Comparison of ENCODE assay signal across 23 cellular contexts in genomic region chr1:202172015-202172355, GRCh38. TPM values are rescaled to one million over a fixed set of nuclear protein-coding genes. Genes with fewer than 3 reads are reported as not detected.
DNase-seq lines count a peak whose midpoint lies in the region; ATAC-seq and TF ChIP-seq lines count a peak whose summit lies in the region.
"Had no signal": no experiment of that assay in that cellular context is flagged by ENCODE, and none has a peak within 500 bp of the region (broad histone marks: within the 10 kb centered on the region; RNA-seq: fewer than 3 reads in every experiment).

No MANE protein-coding gene starts in this region.

- no peaks in the 10 kb centered on the region for H3K36me3 ChIP-seq in SK-N-SH (replicated peaks in 1 of 2; ENCODE audit: control insufficient read depth in 1 of 2, insufficient read depth in 2 of 2, low read length in 1 of 2)
- no peaks in the 10 kb centered on the region for H3K36me3 ChIP-seq in HEK293 (ENCODE audit: control insufficient read depth in 2 of 2, insufficient read depth in 1 of 2, low read length in 2 of 2)
- H3K36me3 ChIP-seq: ascending aorta, uterus had no signal

- no peak overlapping the region for H3K4me3 ChIP-seq in SK-N-SH (ENCODE audit: low read depth in 2 of 2, low read length in 1 of 2)
- H3K4me3 ChIP-seq in HEK293 (ENCODE audit: low read depth, low read length) = no peak overlapping the region
- no peak overlapping the region for H3K4me3 ChIP-seq in coronary artery
- H3K4me3 ChIP-seq: ascending aorta, SK-N-MC, uterus had no signal

- no peaks in the 10 kb centered on the region for H3K27me3 ChIP-seq in SK-N-SH (ENCODE audit: insufficient read depth)
- H3K27me3 ChIP-seq: ascending aorta, uterus had no signal

- no peaks in the 10 kb centered on the region for H3K9me3 Mint-ChIP-seq in activated CD8-positive, alpha-beta T cell treated with anti-CD3 and anti-CD28 coated beads, Interleukin-2, amount 10 ng/mL, durations not matched to agents 7 days and 5 days (ENCODE audit: insufficient read depth)
- H3K9me3 Mint-ChIP-seq in stimulated activated effector memory CD8-positive, alpha-beta T cell treated with anti-CD3 and anti-CD28 coated beads, Interleukin-12 subunit alpha, Interleukin-12 subunit beta, amount 100 ng/mL, for 72 hours = no peaks in the 10 kb centered on the region
- H3K9me3 Mint-ChIP-seq: CD14-positive monocyte; central memory CD8-positive, alpha-beta T cell; nephron progenitor cell had no signal

- DNase-seq in SK-N-SH (no peak), HuH-7.5 (ENCODE audit: low spot score) (no peak), coronary artery (ENCODE audit: low spot score) (no peak)
- peak; percentile 41 for DNase-seq in activated CD8-positive, alpha-beta T cell treated with anti-CD3 and anti-CD28 coated beads, Interleukin-2, amount 10 ng/mL, durations not matched to agents 7 days and 5 days
- no peak for DNase-seq in stimulated activated effector memory CD8-positive, alpha-beta T cell treated with anti-CD3 and anti-CD28 coated beads, Interleukin-12 subunit alpha, Interleukin-12 subunit beta, amount 100 ng/mL, for 72 hours (ENCODE audit: low spot score in 2 of 2)
- DNase-seq: DMS53, NCI-H524, nephron progenitor cell, posterior cingulate gyrus, T1000, uterus had no signal

- H3K9ac ChIP-seq in SK-N-SH = no peak overlapping the region

- H3K9me3 ChIP-seq in SK-N-SH (no peaks in the 10 kb centered on the region), HEK293 (ENCODE audit: control insufficient read depth, insufficient read depth, low read depth, low read length) (no peaks in the 10 kb centered on the region)
- H3K9me3 ChIP-seq: ascending aorta, uterus had no signal

- no peaks in the 10 kb centered on the region for H3K79me2 ChIP-seq in SK-N-SH (ENCODE audit: insufficient read depth)

- ATAC-seq in SK-N-SH treated with all-trans-retinoic acid at 6 μM for 48 hours (peak; percentile 10; the same call in 2 of the 3 replicates), GM18907 (IDR thresholded peaks at IDR 0.05; ENCODE audit: unreplicated experiment) (no peak)
- ATAC-seq in activated CD8-positive, alpha-beta T cell treated with anti-CD3 and anti-CD28 coated beads, Interleukin-2, amount 10 ng/mL, durations not matched to agents 7 days and 5 days = peak; percentile 54
- ATAC-seq in stimulated activated effector memory CD8-positive, alpha-beta T cell treated with anti-CD3 and anti-CD28 coated beads, Interleukin-12 subunit alpha, Interleukin-12 subunit beta, amount 100 ng/mL, for 72 hours = peak; percentile 57

- CTCF ChIA-PET in SK-N-SH (lab: Yijun Ruan, JAX) (interaction anchor here (3.8 kb wide), 1 partner anchor 14 kb away, joined by 16 read pairs; no protein-coding TSS in a partner anchor), HEK293 (lab: Yijun Ruan, JAX) (no interaction called here)
- CTCF ChIA-PET in activated CD8-positive, alpha-beta T cell treated with anti-CD3 and anti-CD28 coated beads, Interleukin-2, amount 10 ng/mL, durations not matched to agents 7 days and 5 days (lab: Charles Lee) = interaction anchor here (0.8 to 2.9 kb wide), 3 partner anchors 11 to 21 kb away, joined by 3 to 30 read pairs (median 20); partner anchors contain the start of gene PTPN7

- no peak overlapping the region for H2AFZ ChIP-seq in SK-N-SH (ENCODE audit: low read depth)

- POLR2A ChIA-PET in SK-N-SH (lab: Yijun Ruan, JAX) (no interaction called here), HEK293 (lab: Yijun Ruan, JAX) (no interaction called here)
- POLR2A ChIA-PET in activated CD8-positive, alpha-beta T cell treated with anti-CD3 and anti-CD28 coated beads, Interleukin-2, amount 10 ng/mL, durations not matched to agents 7 days and 5 days (lab: Charles Lee) = interaction anchor here (2.6 kb wide), 1 partner anchor 11 kb away, joined by 15 read pairs; the partner anchor contains the start of gene PTPN7

- no peaks in the 10 kb centered on the region for H3K9me2 ChIP-seq in SK-N-SH

- no peaks in the 10 kb centered on the region for H3F3A ChIP-seq in SK-N-SH (replicated peaks; ENCODE audit: insufficient read depth)

- no peak overlapping the region for H3K27ac Mint-ChIP-seq in activated CD8-positive, alpha-beta T cell treated with anti-CD3 and anti-CD28 coated beads, Interleukin-2, amount 10 ng/mL, durations not matched to agents 7 days and 5 days
- no peak overlapping the region for H3K27ac Mint-ChIP-seq in stimulated activated effector memory CD8-positive, alpha-beta T cell treated with anti-CD3 and anti-CD28 coated beads, Interleukin-12 subunit alpha, Interleukin-12 subunit beta, amount 100 ng/mL, for 72 hours
- H3K27ac Mint-ChIP-seq: CD14-positive monocyte, nephron progenitor cell had no signal

- no peaks in the 10 kb centered on the region for H3K27me3 Mint-ChIP-seq in activated CD8-positive, alpha-beta T cell treated with anti-CD3 and anti-CD28 coated beads, Interleukin-2, amount 10 ng/mL, durations not matched to agents 7 days and 5 days (ENCODE audit: low read depth)
- H3K27me3 Mint-ChIP-seq: central memory CD8-positive, alpha-beta T cell had no signal

- H3K4me1 ChIP-seq in SK-N-SH (ENCODE audit: control insufficient read depth in 1 of 2, insufficient read depth in 2 of 2, low read depth in 1 of 2, low read length in 1 of 2) (peaks cover 0 to 36% of the 10 kb centered on the region in 2 experiments; a peak in 1 of 4 replicates), HEK293 (ENCODE audit: control insufficient read depth, insufficient read depth, low read length) (no peaks in the 10 kb centered on the region)
- H3K4me1 ChIP-seq: ascending aorta, uterus had no signal

- WGBS in SK-N-SH (ENCODE audit: low lambda C conversion rate) = no CpG with 5 or more reads among the region's 5 CpGs

- no peak for TF ChIP-seq CTCF in SK-N-SH (IDR thresholded peaks at IDR 0.05)
- TF ChIP-seq CTCF in HEK293 (tag by site-specific recombination; IDR thresholded peaks at IDR 0.05) = no peak
- TF ChIP-seq CTCF in coronary artery (IDR thresholded peaks at IDR 0.05) = no peak

- H3K4me1 Mint-ChIP-seq in activated CD8-positive, alpha-beta T cell treated with anti-CD3 and anti-CD28 coated beads, Interleukin-2, amount 10 ng/mL, durations not matched to agents 7 days and 5 days (ENCODE audit: low read depth) = peaks cover 12% of the 10 kb centered on the region
- H3K4me1 Mint-ChIP-seq in stimulated activated effector memory CD8-positive, alpha-beta T cell treated with anti-CD3 and anti-CD28 coated beads, Interleukin-12 subunit alpha, Interleukin-12 subunit beta, amount 100 ng/mL, for 72 hours = peaks cover 12% of the 10 kb centered on the region
- H3K4me1 Mint-ChIP-seq: CD14-positive monocyte; central memory CD8-positive, alpha-beta T cell had no signal

- no peak for TF ChIP-seq RAD21 in SK-N-SH (IDR thresholded peaks at IDR 0.05; ENCODE audit: low read length)

- H3K36me3 Mint-ChIP-seq in activated CD8-positive, alpha-beta T cell treated with anti-CD3 and anti-CD28 coated beads, Interleukin-2, amount 10 ng/mL, durations not matched to agents 7 days and 5 days (ENCODE audit: low read depth) = no peaks in the 10 kb centered on the region
- H3K36me3 Mint-ChIP-seq in stimulated activated effector memory CD8-positive, alpha-beta T cell treated with anti-CD3 and anti-CD28 coated beads, Interleukin-12 subunit alpha, Interleukin-12 subunit beta, amount 100 ng/mL, for 72 hours = no peaks in the 10 kb centered on the region
- H3K36me3 Mint-ChIP-seq: CD14-positive monocyte had no signal

- no peak overlapping the region for H3K4me2 ChIP-seq in SK-N-SH

- TF ChIP-seq EP300 in SK-N-SH (IDR thresholded peaks at IDR 0.05; ENCODE audit: borderline replicate concordance in 1 of 2, low read depth in 1 of 2, low read length in 1 of 2) = no peak

- H3K27ac ChIP-seq in SK-N-SH (ENCODE audit: low read depth in 2 of 2, low read length in 1 of 2) (no peak overlapping the region; a peak in 1 of 4 replicates), HEK293 (ENCODE audit: extremely low read depth, low read depth, low read length) (no peak overlapping the region), coronary artery (no peak overlapping the region)
- H3K27ac ChIP-seq: ascending aorta, HL-60, SK-N-MC, uterus had no signal

- H4K20me1 ChIP-seq in SK-N-SH (ENCODE audit: insufficient read depth) = no peaks in the 10 kb centered on the region

- H3K4me3 Mint-ChIP-seq in activated CD8-positive, alpha-beta T cell treated with anti-CD3 and anti-CD28 coated beads, Interleukin-2, amount 10 ng/mL, durations not matched to agents 7 days and 5 days = no peak overlapping the region
- no peak overlapping the region for H3K4me3 Mint-ChIP-seq in stimulated activated effector memory CD8-positive, alpha-beta T cell treated with anti-CD3 and anti-CD28 coated beads, Interleukin-12 subunit alpha, Interleukin-12 subunit beta, amount 100 ng/mL, for 72 hours
- H3K4me3 Mint-ChIP-seq: CD14-positive monocyte; central memory CD8-positive, alpha-beta T cell; nephron progenitor cell had no signal

TF ChIP-seq in SK-N-SH, 30 proteins besides CTCF, POLR2A, EP300 and RAD21:
- no peak for TF ChIP-seq CHD2 (IDR thresholded peaks at IDR 0.05; ENCODE audit: low read length, partially characterized antibody)

RNA-seq across cellular contexts. Expression of gene PTPN7, which starts 11.6 kb away (rescaled TPM):
- not detected in 2 replicates for polyA plus RNA-seq in SK-N-SH (2012; rRNA removed)
- polyA plus RNA-seq in SK-N-SH (2012; cell fraction: cytosol; rRNA removed) = 0.01 TPM in 1 of 2 replicates, not detected in the other
- not detected in 2 replicates for polyA plus RNA-seq in SK-N-SH (2012; cell fraction: nucleus; rRNA removed)
- total RNA-seq in activated CD8-positive, alpha-beta T cell treated with anti-CD3 and anti-CD28 coated beads, Interleukin-2, amount 10 ng/mL, durations not matched to agents 7 days and 5 days = 100 to 1,000 TPM; 242 to 255 TPM
- total RNA-seq: ascending aorta had no signal
- polyA plus RNA-seq: AG04450 had no signal

RNA-seq across cellular contexts. Expression of gene LGR6, which starts 21.6 kb away (rescaled TPM):
- 0.03 TPM in 1 of 2 replicates, not detected in the other for polyA plus RNA-seq in SK-N-SH (2012; rRNA removed)
- polyA plus RNA-seq in SK-N-SH (2012; cell fraction: cytosol; rRNA removed) = 0.03 TPM in 1 of 2 replicates, not detected in the other
- polyA plus RNA-seq in SK-N-SH (2012; cell fraction: nucleus; rRNA removed) = 0.06 TPM in 1 of 2 replicates, not detected in the other
- under 1 TPM in 1 of 2 experiments, not detected in 1; 0.08 TPM for total RNA-seq in activated CD8-positive, alpha-beta T cell treated with anti-CD3 and anti-CD28 coated beads, Interleukin-2, amount 10 ng/mL, durations not matched to agents 7 days and 5 days
- total RNA-seq: glomerular endothelial cell, subcutaneous adipose tissue had no signal
- polyA plus RNA-seq: AG04450, CD14-positive monocyte had no signal

RNA-seq across cellular contexts. Expression of gene ARL8A, which starts 27.4 kb away (rescaled TPM):
- polyA plus RNA-seq in SK-N-SH (2012; rRNA removed) = 62.0 and 66.9 TPM in 2 replicates
- polyA plus RNA-seq in SK-N-SH (2012; cell fraction: cytosol; rRNA removed) = 47.7 and 57.8 TPM in 2 replicates
- polyA plus RNA-seq in SK-N-SH (2012; cell fraction: nucleus; rRNA removed) = 77.1 and 78.7 TPM in 2 replicates
- 10 to 100 TPM; 39.7 to 42.0 TPM for total RNA-seq in activated CD8-positive, alpha-beta T cell treated with anti-CD3 and anti-CD28 coated beads, Interleukin-2, amount 10 ng/mL, durations not matched to agents 7 days and 5 days

RNA-seq across cellular contexts. Expression of gene GPR37L1, which starts 49.3 kb away (rescaled TPM):
- not detected in 2 replicates for polyA plus RNA-seq in SK-N-SH (2012; rRNA removed)
- polyA plus RNA-seq in SK-N-SH (2012; cell fraction: cytosol; rRNA removed) = not detected in 2 replicates
- polyA plus RNA-seq in SK-N-SH (2012; cell fraction: nucleus; rRNA removed) = 0.02 TPM in 1 of 2 replicates, not detected in the other
- total RNA-seq in activated CD8-positive, alpha-beta T cell treated with anti-CD3 and anti-CD28 coated beads, Interleukin-2, amount 10 ng/mL, durations not matched to agents 7 days and 5 days = not detected
- total RNA-seq: ascending aorta, mesenteric fat pad had no signal
- polyA plus RNA-seq: AG04450 had no signal
